2 cellular contexts compared by ENCODE assay signal in genomic region chr6:28124350-28124970, GRCh38.
TF ChIP-seq lines count a peak whose summit lies in the region.

Gene ZSCAN16, plus strand, starts transcription at chr6:28124609. Its CDS starts 835 bp downstream, at chr6:28125444.

TF ChIP-seq in A549, 52 proteins besides CTCF, POLR2A, EP300 and RAD21 (continued from another document):
- TF ChIP-seq, protein P1, sequence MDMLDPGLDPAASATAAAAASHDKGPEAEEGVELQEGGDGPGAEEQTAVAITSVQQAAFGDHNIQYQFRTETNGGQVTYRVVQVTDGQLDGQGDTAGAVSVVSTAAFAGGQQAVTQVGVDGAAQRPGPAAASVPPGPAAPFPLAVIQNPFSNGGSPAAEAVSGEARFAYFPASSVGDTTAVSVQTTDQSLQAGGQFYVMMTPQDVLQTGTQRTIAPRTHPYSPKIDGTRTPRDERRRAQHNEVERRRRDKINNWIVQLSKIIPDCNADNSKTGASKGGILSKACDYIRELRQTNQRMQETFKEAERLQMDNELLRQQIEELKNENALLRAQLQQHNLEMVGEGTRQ (IDR thresholded peaks at IDR 0.05), result no peak
- no peak; the same call in 1 of the 2 replicates for TF ChIP-seq PHF8 (IDR thresholded peaks at IDR 0.05; ENCODE audit: borderline replicate concordance, low read depth)
- no peak for TF ChIP-seq TFCP2L1 (CRISPR knock-in tag; IDR thresholded peaks at IDR 0.05)
- TF ChIP-seq HOXB5 (CRISPR knock-in tag; IDR thresholded peaks at IDR 0.05), result no peak
- no peak for TF ChIP-seq TP53 (CRISPR knock-in tag; IDR thresholded peaks at IDR 0.05)
- TF ChIP-seq RNF2 (IDR thresholded peaks at IDR 0.05; ENCODE audit: borderline replicate concordance, low read depth), result no peak
- no peak for TF ChIP-seq ESRRA (IDR thresholded peaks at IDR 0.05; ENCODE audit: borderline replicate concordance, low read length)
- TF ChIP-seq EHF (CRISPR knock-in tag; IDR thresholded peaks at IDR 0.05), result no peak
- TF ChIP-seq PBX3 (IDR thresholded peaks at IDR 0.05), result peak; percentile 36; the same call in 1 of the 2 replicates
- no peak for TF ChIP-seq E2F6 (IDR thresholded peaks at IDR 0.05; ENCODE audit: borderline replicate concordance, low read depth)
- no peak for TF ChIP-seq POLR2AphosphoS2 (conservative IDR thresholded peaks at IDR 0.05; ENCODE audit: low read length)
- no peak for TF ChIP-seq CBX8 (IDR thresholded peaks at IDR 0.05)
- TF ChIP-seq FOSB (CRISPR knock-in tag; IDR thresholded peaks at IDR 0.05), result no peak
- TF ChIP-seq GATA3 (IDR thresholded peaks at IDR 0.05; ENCODE audit: borderline replicate concordance), result no peak
- TF ChIP-seq RFX5 (IDR thresholded peaks at IDR 0.05), result no peak
- no peak for TF ChIP-seq HMGXB4 (CRISPR knock-in tag; IDR thresholded peaks at IDR 0.05; ENCODE audit: borderline replicate concordance)
- no peak for TF ChIP-seq ZSCAN20 (CRISPR knock-in tag; IDR thresholded peaks at IDR 0.05)
- TF ChIP-seq NR3C1 (IDR thresholded peaks at IDR 0.05), result no peak
- peak; percentile 65 to 74 for TF ChIP-seq JUN (IDR thresholded peaks at IDR 0.05)
- TF ChIP-seq HOXA7 (CRISPR knock-in tag; IDR thresholded peaks at IDR 0.05), result no peak
- no peak for TF ChIP-seq ZC3H11A (IDR thresholded peaks at IDR 0.05)
- no peak for TF ChIP-seq CHD2 (IDR thresholded peaks at IDR 0.05; ENCODE audit: low read length, partially characterized antibody)
- TF ChIP-seq, protein P2, sequence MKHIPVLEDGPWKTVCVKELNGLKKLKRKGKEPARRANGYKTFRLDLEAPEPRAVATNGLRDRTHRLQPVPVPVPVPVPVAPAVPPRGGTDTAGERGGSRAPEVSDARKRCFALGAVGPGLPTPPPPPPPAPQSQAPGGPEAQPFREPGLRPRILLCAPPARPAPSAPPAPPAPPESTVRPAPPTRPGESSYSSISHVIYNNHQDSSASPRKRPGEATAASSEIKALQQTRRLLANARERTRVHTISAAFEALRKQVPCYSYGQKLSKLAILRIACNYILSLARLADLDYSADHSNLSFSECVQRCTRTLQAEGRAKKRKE (CRISPR knock-in tag; IDR thresholded peaks at IDR 0.05; ENCODE audit: low read depth), result no peak
- TF ChIP-seq MAX (IDR thresholded peaks at IDR 0.05), result 0 out of 2 replicates have a peak, but pooled peaks have one; percentile 12
- no peak for TF ChIP-seq ZNF302 (CRISPR knock-in tag; IDR thresholded peaks at IDR 0.05)
- TF ChIP-seq, protein P3, sequence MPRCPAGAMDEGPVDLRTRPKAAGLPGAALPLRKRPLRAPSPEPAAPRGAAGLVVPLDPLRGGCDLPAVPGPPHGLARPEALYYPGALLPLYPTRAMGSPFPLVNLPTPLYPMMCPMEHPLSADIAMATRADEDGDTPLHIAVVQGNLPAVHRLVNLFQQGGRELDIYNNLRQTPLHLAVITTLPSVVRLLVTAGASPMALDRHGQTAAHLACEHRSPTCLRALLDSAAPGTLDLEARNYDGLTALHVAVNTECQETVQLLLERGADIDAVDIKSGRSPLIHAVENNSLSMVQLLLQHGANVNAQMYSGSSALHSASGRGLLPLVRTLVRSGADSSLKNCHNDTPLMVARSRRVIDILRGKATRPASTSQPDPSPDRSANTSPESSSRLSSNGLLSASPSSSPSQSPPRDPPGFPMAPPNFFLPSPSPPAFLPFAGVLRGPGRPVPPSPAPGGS (IDR thresholded peaks at IDR 0.05), result 0 out of 3 replicates have a peak, but pooled peaks have one; percentile 47
- no peak for TF ChIP-seq CHD4 (IDR thresholded peaks at IDR 0.05; ENCODE audit: borderline replicate concordance)
- no peak for TF ChIP-seq ZFP36 (IDR thresholded peaks at IDR 0.05; ENCODE audit: borderline replicate concordance, partially characterized antibody)

TF ChIP-seq in WTC11, 78 proteins besides CTCF, POLR2A, EP300 and RAD21 (continued from another document):
- TF ChIP-seq CDX4 (CRISPR knock-in tag; IDR thresholded peaks at IDR 0.05; ENCODE audit: borderline replicate concordance) (no peak), FOXK1 (CRISPR knock-in tag; IDR thresholded peaks at IDR 0.05) (peak; percentile 17; the same call in 1 of the 2 replicates), GABPB1 (CRISPR knock-in tag; IDR thresholded peaks at IDR 0.05) (peak; percentile 71), ESRRA (CRISPR knock-in tag; IDR thresholded peaks at IDR 0.05; ENCODE audit: borderline replicate concordance) (no peak)
TF ChIP-seq in WTC11: peak in this region for 5.
